ENCODE assay signal across 8 cellular contexts in the genomic region with DNA sequence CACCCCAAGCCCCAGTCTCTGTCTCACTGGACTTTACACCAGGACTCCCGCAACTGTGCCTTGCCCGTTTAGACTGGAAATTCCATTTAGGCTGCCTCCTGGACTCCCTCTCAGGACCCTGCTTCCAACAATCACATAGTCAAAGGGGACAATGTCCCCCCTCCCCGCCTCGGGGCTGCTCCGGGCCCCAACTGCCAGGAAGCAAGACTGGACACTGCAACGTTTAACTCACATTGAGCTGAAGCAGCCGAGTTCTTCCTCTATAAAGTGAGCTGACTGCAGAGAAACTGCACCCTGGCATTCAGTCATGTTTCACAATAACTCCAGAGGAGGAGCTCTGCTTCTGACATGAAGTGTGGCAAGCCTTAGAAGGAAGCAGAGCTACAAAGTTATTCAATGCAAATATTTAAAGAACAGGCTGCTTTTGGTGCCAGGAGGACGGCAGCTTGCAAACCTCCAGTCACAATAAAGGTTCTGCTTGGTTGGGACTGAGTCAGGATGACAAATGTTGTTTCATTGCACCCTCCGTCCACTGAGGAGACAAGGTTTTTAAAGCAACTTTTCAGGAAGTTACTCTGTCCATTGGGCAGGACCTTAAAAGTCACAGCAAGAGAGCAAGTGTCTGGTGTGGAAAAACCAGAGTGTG. TPM values are rescaled to one million over a fixed set of nuclear protein-coding genes. Genes with fewer than 3 reads are reported as not detected.
DNase-seq lines count a peak whose midpoint lies in the region; FAIRE-seq and TF ChIP-seq lines count a peak whose summit lies in the region.

No MANE protein-coding gene starts in this region.

- H2AFZ ChIP-seq in fibroblast of lung (ENCODE audit: low read length) (no peak overlapping the region), neural progenitor cell (replicated peaks) (no peak overlapping the region)

- TF ChIP-seq POLR2A in GM12891 (IDR thresholded peaks at IDR 0.05; ENCODE audit: low read depth, low read length), result no peak

- H3K4me1 ChIP-seq in fibroblast of lung (ENCODE audit: control insufficient read depth, extremely low read depth, insufficient read depth, low read length) (peaks cover 43% of the 10 kb centered on the region), neural progenitor cell (no peaks in the 10 kb centered on the region)

- peak; percentile 93 for FAIRE-seq in GM12891 (lab: Jason Lieb, UNC)

- H3K9me3 Mint-ChIP-seq in neural progenitor cell, result peaks cover 18% of the 10 kb centered on the region
- H3K9me3 Mint-ChIP-seq in activated CD4-positive, alpha-beta memory T cell treated with anti-CD3 and anti-CD28 coated beads for 36 hours, result no peaks in the 10 kb centered on the region

- peaks cover 2% of the 10 kb centered on the region for H3K27me3 Mint-ChIP-seq in neural progenitor cell (ENCODE audit: insufficient read depth, low read depth)
- no peaks in the 10 kb centered on the region for H3K27me3 Mint-ChIP-seq in activated CD4-positive, alpha-beta memory T cell treated with anti-CD3 and anti-CD28 coated beads for 36 hours

- peak overlapping the region; percentile 80 for H3K4me2 ChIP-seq in fibroblast of lung (ENCODE audit: extremely low read depth, insufficient read depth, low read length)
- H3K4me2 ChIP-seq in neural progenitor cell, result no peak overlapping the region

- H3K79me2 ChIP-seq in fibroblast of lung (ENCODE audit: control insufficient read depth, insufficient read depth, low read length) (peaks cover 78% of the 10 kb centered on the region), neural progenitor cell (ENCODE audit: low read depth) (peaks cover 99% of the 10 kb centered on the region)

- H3K27ac ChIP-seq in fibroblast of lung (ENCODE audit: insufficient read depth, low read length) (peak overlapping the region; percentile 67), neural progenitor cell (no peak overlapping the region)

- H3K4me3 Mint-ChIP-seq in neural progenitor cell, result no peak overlapping the region
- H3K4me3 Mint-ChIP-seq in activated CD4-positive, alpha-beta memory T cell treated with anti-CD3 and anti-CD28 coated beads for 36 hours, result no peak overlapping the region

- DNase-seq in GM12891 (ENCODE audit: insufficient read length, low spot score) (no peak), RPMI7951 (ENCODE audit: low read depth) (peak; percentile 83), fibroblast of lung (ENCODE audit: low read depth in 2 of 2) (peak; percentile 94 to 97), neural progenitor cell (ENCODE audit: low spot score) (no peak), posterior vena cava (ENCODE audit: low spot score) (no peak), G401 (ENCODE audit: low spot score) (no peak), NCI-H524 treated with DMSO at 0.1 percent for 48 hours (lab: John Stamatoyannopoulos, UW) (no peak)
- DNase-seq in activated CD4-positive, alpha-beta memory T cell treated with anti-CD3 and anti-CD28 coated beads for 36 hours, result no peak

- H3K9ac ChIP-seq in fibroblast of lung (ENCODE audit: insufficient read depth, low read length) (no peak overlapping the region), neural progenitor cell (no peak overlapping the region)

- no peak for TF ChIP-seq CTCF in fibroblast of lung (conservative IDR thresholded peaks at IDR 0.05 in 1 of 2, IDR thresholded peaks at IDR 0.05 in 1 of 2; ENCODE audit: low read depth in 1 of 2, low read length in 2 of 2)
- TF ChIP-seq CTCF in neural progenitor cell (IDR thresholded peaks at IDR 0.05), result no peak

- H3K4me3 ChIP-seq in fibroblast of lung (replicated peaks in 1 of 4; ENCODE audit: control extremely low read depth in 1 of 4, insufficient read depth in 1 of 4, low read depth in 3 of 4, low read length in 4 of 4), result peak overlapping the region; percentile 3 to 33 (median 19)
- no peak overlapping the region for H3K4me3 ChIP-seq in neural progenitor cell

- POLR2A ChIA-PET in activated CD4-positive, alpha-beta memory T cell treated with anti-CD3 and anti-CD28 coated beads for 36 hours (lab: Charles Lee), result no interaction called here

- H3F3A ChIP-seq in neural progenitor cell (ENCODE audit: low read depth), result no peaks in the 10 kb centered on the region

- H3K27me3 ChIP-seq in fibroblast of lung (ENCODE audit: control insufficient read depth, insufficient read depth, low read length) (no peaks in the 10 kb centered on the region), neural progenitor cell (no peaks in the 10 kb centered on the region)

- peak overlapping the region; percentile 46 for H3K27ac Mint-ChIP-seq in neural progenitor cell
- no peak overlapping the region for H3K27ac Mint-ChIP-seq in activated CD4-positive, alpha-beta memory T cell treated with anti-CD3 and anti-CD28 coated beads for 36 hours

- H4K20me1 ChIP-seq in fibroblast of lung (ENCODE audit: control insufficient read depth, extremely low read depth, insufficient read depth, low read length) (peaks cover 3% of the 10 kb centered on the region), neural progenitor cell (ENCODE audit: low read depth) (peaks cover 37% of the 10 kb centered on the region)

- H3K36me3 ChIP-seq in fibroblast of lung (ENCODE audit: control insufficient read depth, insufficient read depth, low read length) (no peaks in the 10 kb centered on the region), neural progenitor cell (no peaks in the 10 kb centered on the region)

- peaks cover 19% of the 10 kb centered on the region for H3K4me1 Mint-ChIP-seq in neural progenitor cell
- peaks cover 45% of the 10 kb centered on the region for H3K4me1 Mint-ChIP-seq in activated CD4-positive, alpha-beta memory T cell treated with anti-CD3 and anti-CD28 coated beads for 36 hours (ENCODE audit: low read depth)

- peaks cover 24% of the 10 kb centered on the region for H3K36me3 Mint-ChIP-seq in neural progenitor cell
- H3K36me3 Mint-ChIP-seq in activated CD4-positive, alpha-beta memory T cell treated with anti-CD3 and anti-CD28 coated beads for 36 hours, result peaks cover 7% of the 10 kb centered on the region

- intact Hi-C loops in posterior vena cava (cut with DNase I), result loop anchor here in 1 of 2 donors (10.0 kb wide), 1 partner anchor 60 kb away; no protein-coding TSS in a partner anchor
- intact Hi-C loops in activated CD4-positive, alpha-beta memory T cell treated with anti-CD3 and anti-CD28 coated beads for 36 hours (cut with micrococcal nuclease), result no loop called here

- H3K9me3 ChIP-seq in fibroblast of lung (ENCODE audit: control insufficient read depth, insufficient read depth, low read depth, low read length), result no peaks in the 10 kb centered on the region
- no peaks in the 10 kb centered on the region for H3K9me3 ChIP-seq in neural progenitor cell (ENCODE audit: low read depth)

- in situ Hi-C loops in G401 (cut with HindIII; ENCODE audit: low sequenced_read_pairs), result no loop called here

- CTCF ChIA-PET in activated CD4-positive, alpha-beta memory T cell treated with anti-CD3 and anti-CD28 coated beads for 36 hours (lab: Charles Lee), result interaction anchor here (1.4 kb wide), 1 partner anchor 39 kb away, joined by 3 read pairs; no protein-coding TSS in a partner anchor

TF ChIP-seq in GM12891, 5 proteins besides CTCF, POLR2A, EP300 and RAD21:
- no peak for TF ChIP-seq POU2F2 (IDR thresholded peaks at IDR 0.05; ENCODE audit: low read depth, low read length)

RNA-seq across cellular contexts. Expression of a gene that starts 19.9 kb away (rescaled TPM):
- polyA plus RNA-seq in GM12891 (2012; ENCODE audit: low read depth, missing spikeins), result 58.1 TPM
- total RNA-seq in RPMI7951 (2014; rRNA removed; shearing (Covaris generic)), result 26.6 and 32.0 TPM in 2 replicates
- total RNA-seq in fibroblast of lung (25.4 and 30.1 TPM in 2 replicates), neural progenitor cell (ENCODE audit: low replicate concordance) (38.1 and 48.7 TPM in 2 replicates), posterior vena cava (10 to 100 TPM; 71.8 to 85.6 TPM)
- 41.4 and 55.3 TPM in 2 replicates for polyA plus RNA-seq in fibroblast of lung
- polyA plus RNA-seq in fibroblast of lung (2012), result 28.6 and 40.8 TPM in 2 replicates
- polyA minus RNA-seq in fibroblast of lung (ENCODE audit: low replicate concordance), result 18.3 and 26.8 TPM in 2 replicates
- 10 to 100 TPM; 35.0 to 35.9 TPM for total RNA-seq in activated CD4-positive, alpha-beta memory T cell treated with anti-CD3 and anti-CD28 coated beads for 36 hours
- 58.8 and 72.5 TPM in 2 replicates for total RNA-seq in G401 (2014; rRNA removed; shearing (Covaris generic))

Comparison
In these comparisons a context has a peak if more than half of its experiments do, and no peak if none do; other contexts are left out.
1. DNase-seq: peak in RPMI7951 (single experiment) and fibroblast of lung (2 of 2); none in GM12891 (single experiment), neural progenitor cell (single experiment), posterior vena cava (single experiment), activated CD4-positive, alpha-beta memory T cell treated with anti-CD3 and anti-CD28 coated beads for 36 hours (single experiment), G401 (single experiment) and NCI-H524 treated with DMSO at 0.1 percent for 48 hours (single experiment).